ENCODE assay signal across 11 cellular contexts in the genomic region with DNA sequence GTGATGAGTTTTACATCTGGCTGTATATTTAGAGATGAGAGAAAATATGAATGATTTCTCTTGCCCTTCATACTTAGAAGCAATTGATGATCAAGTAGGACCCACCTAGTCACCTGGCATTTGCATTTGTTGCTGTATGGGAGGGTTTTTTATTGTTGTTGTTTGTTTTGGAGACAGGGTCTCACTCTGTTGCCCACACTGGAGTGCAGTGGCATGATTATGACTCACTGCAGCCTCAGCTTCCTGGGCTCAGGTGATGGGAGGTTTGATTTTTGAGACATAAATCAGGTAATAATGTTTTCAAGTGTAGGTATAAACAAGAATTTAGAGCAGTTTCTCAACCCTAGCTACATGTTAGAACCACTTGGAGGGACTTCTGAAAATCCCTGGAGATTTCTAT.
DNase-seq lines count a peak whose midpoint lies in the region; ATAC-seq and TF ChIP-seq lines count a peak whose summit lies in the region.
"Had no signal": no experiment of that assay in that cellular context is flagged by ENCODE, and none has a peak within 500 bp of the region (broad histone marks: within the 10 kb centered on the region; RNA-seq: fewer than 3 reads in every experiment).

No MANE protein-coding gene starts in this region.

- H3K36me3 Mint-ChIP-seq in central memory CD8-positive, alpha-beta T cell (ENCODE audit: insufficient read depth) = peaks cover 17% of the 10 kb centered on the region

- intact Hi-C loops in spleen (cut with DNase I; ENCODE audit: low total_unique reads) = no loop called here

- in situ Hi-C loops in GM13977 (cut with MboI; ENCODE audit: low pct_unique_long_range_greater_than_20kb, low sequenced_read_pairs, unreplicated experiment) = no loop called here

- no peaks in the 10 kb centered on the region for H3K27me3 Mint-ChIP-seq in central memory CD8-positive, alpha-beta T cell

- no peaks in the 10 kb centered on the region for H3K9me3 Mint-ChIP-seq in central memory CD8-positive, alpha-beta T cell

- H3K4me1 ChIP-seq in RWPE2 (ENCODE audit: insufficient read depth, poor library complexity, severe bottlenecking) (peaks cover 50% of the 10 kb centered on the region), spleen (peaks cover 23 to 98% (median 83%) of the 10 kb centered on the region in 6 donors)

- H3K36me3 ChIP-seq in RWPE2 (ENCODE audit: low read depth) (0 out of 2 replicates have a peak, but pooled peaks cover 2% of the 10 kb centered on the region), spleen (peaks cover 0 to 26% (median 0%) of the 10 kb centered on the region in 6 donors)

- no peak for TF ChIP-seq CTCF in RWPE2 (IDR thresholded peaks at IDR 0.05; ENCODE audit: poor library complexity, severe bottlenecking)
- no peak for TF ChIP-seq CTCF in spleen (IDR thresholded peaks at IDR 0.05 in 8 of 11, conservative IDR thresholded peaks at IDR 0.05 in 3 of 11)
- no peak for TF ChIP-seq CTCF in GM13977 (IDR thresholded peaks at IDR 0.05; ENCODE audit: extremely low read depth, insufficient read depth, missing control alignments)

- H3K4me3 Mint-ChIP-seq in central memory CD8-positive, alpha-beta T cell = peak overlapping the region; percentile 59

- peak; percentile 79 for DNase-seq in activated effector memory CD4-positive, alpha-beta T cell treated with anti-CD3 and anti-CD28 coated beads, Interleukin-2, amount 50 U/mL, for 16 hours
- DNase-seq in activated effector memory CD4-positive, alpha-beta T cell treated with Interleukin-2 at 50 U/mL for 16 hours = no peak
- no peak for DNase-seq in RWPE2 (ENCODE audit: low spot score)
- no peak for DNase-seq in central memory CD8-positive, alpha-beta T cell (ENCODE audit: low spot score in 2 of 2)
- no peak for DNase-seq in spleen
- DNase-seq in GM13977 (ENCODE audit: low spot score) = no peak
- no peak for DNase-seq in NCI-H2081 treated with DMSO at 0.1 percent for 48 hours (lab: John Stamatoyannopoulos, UW)
- DNase-seq: amniotic stem cell, DMS79 had no signal

- no peaks in the 10 kb centered on the region for H3K9me3 ChIP-seq in RWPE2 (ENCODE audit: severe bottlenecking)
- no peaks in the 10 kb centered on the region for H3K9me3 ChIP-seq in spleen

- H3K27me3 ChIP-seq in RWPE2 (ENCODE audit: insufficient read depth, poor library complexity, severe bottlenecking) (no peaks in the 10 kb centered on the region), spleen (replicated peaks in 1 of 7) (no peaks in the 10 kb centered on the region)

- H3K4me3 ChIP-seq in RWPE2 (ENCODE audit: severe bottlenecking) (no peak overlapping the region), spleen (no peak overlapping the region)
- H3K4me3 ChIP-seq: coronary artery had no signal

- H3K4me1 Mint-ChIP-seq in central memory CD8-positive, alpha-beta T cell = peaks cover 87% of the 10 kb centered on the region

- peak overlapping the region; percentile 71 for H3K27ac Mint-ChIP-seq in central memory CD8-positive, alpha-beta T cell (ENCODE audit: low read depth)

- H3K27ac ChIP-seq in RWPE2 (ENCODE audit: poor library complexity, severe bottlenecking) (peak overlapping the region; percentile 85), spleen (peak overlapping the region in 5 of 8 donors; percentile 5 to 62 (median 14))
- H3K27ac ChIP-seq: coronary artery had no signal

- ATAC-seq in RWPE2 (ENCODE audit: low read depth) = 0 out of 3 replicates have a peak, but pooled peaks have one; percentile 28
- ATAC-seq in central memory CD8-positive, alpha-beta T cell (replicated peaks; ENCODE audit: extremely low read depth, poor library complexity, severe bottlenecking) = peak; percentile 2
- ATAC-seq in HG02610 (IDR thresholded peaks at IDR 0.05; ENCODE audit: unreplicated experiment) = no peak

- TF ChIP-seq POLR2A in spleen (IDR thresholded peaks at IDR 0.05) = no peak
